1 cellular context compared by ENCODE assay signal in genomic region chr6:85685713-85686112, GRCh38.
TF ChIP-seq lines count a peak whose summit lies in the region.

No MANE protein-coding gene starts in this region.

TF ChIP-seq in HepG2, 621 proteins besides CTCF, POLR2A, EP300 and RAD21 (continued from another document):
- no peak for TF ChIP-seq SATB2 (CRISPR knock-in tag; IDR thresholded peaks at IDR 0.05)
TF ChIP-seq in HepG2: peak in this region for 0.
